In genomic region chr17:81866440-81867122, GRCh38 we compare ENCODE assay signal across 1 cellular context.
A peak's percentile ranks its signal among the peaks of the same experiment; 100 is the strongest.
TF ChIP-seq lines count a peak whose summit lies in the region.

No MANE protein-coding gene starts in this region.

TF ChIP-seq in SK-N-SH, 30 proteins besides CTCF, POLR2A, EP300 and RAD21 (continued from another document):
- TF ChIP-seq, protein P1, sequence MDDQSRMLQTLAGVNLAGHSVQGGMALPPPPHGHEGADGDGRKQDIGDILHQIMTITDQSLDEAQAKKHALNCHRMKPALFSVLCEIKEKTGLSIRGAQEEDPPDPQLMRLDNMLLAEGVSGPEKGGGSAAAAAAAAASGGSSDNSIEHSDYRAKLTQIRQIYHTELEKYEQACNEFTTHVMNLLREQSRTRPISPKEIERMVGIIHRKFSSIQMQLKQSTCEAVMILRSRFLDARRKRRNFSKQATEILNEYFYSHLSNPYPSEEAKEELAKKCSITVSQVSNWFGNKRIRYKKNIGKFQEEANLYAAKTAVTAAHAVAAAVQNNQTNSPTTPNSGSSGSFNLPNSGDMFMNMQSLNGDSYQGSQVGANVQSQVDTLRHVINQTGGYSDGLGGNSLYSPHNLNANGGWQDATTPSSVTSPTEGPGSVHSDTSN (IDR thresholded peaks at IDR 0.05), result peak; percentile 2
- TF ChIP-seq, protein P2, sequence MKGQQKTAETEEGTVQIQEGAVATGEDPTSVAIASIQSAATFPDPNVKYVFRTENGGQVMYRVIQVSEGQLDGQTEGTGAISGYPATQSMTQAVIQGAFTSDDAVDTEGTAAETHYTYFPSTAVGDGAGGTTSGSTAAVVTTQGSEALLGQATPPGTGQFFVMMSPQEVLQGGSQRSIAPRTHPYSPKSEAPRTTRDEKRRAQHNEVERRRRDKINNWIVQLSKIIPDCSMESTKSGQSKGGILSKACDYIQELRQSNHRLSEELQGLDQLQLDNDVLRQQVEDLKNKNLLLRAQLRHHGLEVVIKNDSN (IDR thresholded peaks at IDR 0.05; ENCODE audit: borderline replicate concordance, low read depth), result no peak
- peak; percentile 28; the same call in 1 of the 2 replicates for TF ChIP-seq POLR2AphosphoS5 (IDR thresholded peaks at IDR 0.05; ENCODE audit: low read depth, low read length)
- TF ChIP-seq TEAD4 (IDR thresholded peaks at IDR 0.05; ENCODE audit: borderline replicate concordance, insufficient read depth), result 0 out of 2 replicates have a peak, but pooled peaks have one; percentile 7
- TF ChIP-seq FOXM1 (IDR thresholded peaks at IDR 0.05; ENCODE audit: low read depth), result no peak; the same call in 1 of the 2 replicates
- TF ChIP-seq NFIC (IDR thresholded peaks at IDR 0.05; ENCODE audit: borderline replicate concordance), result no peak
- TF ChIP-seq EZH2phosphoT487 (IDR thresholded peaks at IDR 0.05; ENCODE audit: borderline replicate concordance, low read depth), result no peak
- TF ChIP-seq FOSL2 (IDR thresholded peaks at IDR 0.05; ENCODE audit: borderline replicate concordance, low read depth), result peak; percentile 7; the same call in 1 of the 2 replicates
- no peak for TF ChIP-seq REST (IDR thresholded peaks at IDR 0.05; ENCODE audit: low read depth, low read length)
- TF ChIP-seq ELF1 (IDR thresholded peaks at IDR 0.05), result no peak; the same call in 1 of the 2 replicates
- TF ChIP-seq CHD2 (IDR thresholded peaks at IDR 0.05; ENCODE audit: low read length, partially characterized antibody), result no peak
- no peak for TF ChIP-seq YY1 (IDR thresholded peaks at IDR 0.05; ENCODE audit: low read depth)
- TF ChIP-seq RFX5 (IDR thresholded peaks at IDR 0.05; ENCODE audit: low read length), result no peak
- TF ChIP-seq, protein P3, sequence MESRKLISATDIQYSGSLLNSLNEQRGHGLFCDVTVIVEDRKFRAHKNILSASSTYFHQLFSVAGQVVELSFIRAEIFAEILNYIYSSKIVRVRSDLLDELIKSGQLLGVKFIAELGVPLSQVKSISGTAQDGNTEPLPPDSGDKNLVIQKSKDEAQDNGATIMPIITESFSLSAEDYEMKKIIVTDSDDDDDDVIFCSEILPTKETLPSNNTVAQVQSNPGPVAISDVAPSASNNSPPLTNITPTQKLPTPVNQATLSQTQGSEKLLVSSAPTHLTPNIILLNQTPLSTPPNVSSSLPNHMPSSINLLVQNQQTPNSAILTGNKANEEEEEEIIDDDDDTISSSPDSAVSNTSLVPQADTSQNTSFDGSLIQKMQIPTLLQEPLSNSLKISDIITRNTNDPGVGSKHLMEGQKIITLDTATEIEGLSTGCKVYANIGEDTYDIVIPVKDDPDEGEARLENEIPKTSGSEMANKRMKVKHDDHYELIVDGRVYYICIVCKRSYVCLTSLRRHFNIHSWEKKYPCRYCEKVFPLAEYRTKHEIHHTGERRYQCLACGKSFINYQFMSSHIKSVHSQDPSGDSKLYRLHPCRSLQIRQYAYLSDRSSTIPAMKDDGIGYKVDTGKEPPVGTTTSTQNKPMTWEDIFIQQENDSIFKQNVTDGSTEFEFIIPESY (IDR thresholded peaks at IDR 0.05; ENCODE audit: borderline replicate concordance, low read depth), result peak; percentile 2; the same call in 1 of the 2 replicates
- no peak for TF ChIP-seq FOXJ3 (CRISPR knock-in tag; IDR thresholded peaks at IDR 0.05)
- TF ChIP-seq MEF2A (IDR thresholded peaks at IDR 0.05; ENCODE audit: borderline replicate concordance, low read depth), result no peak
- TF ChIP-seq MXI1 (IDR thresholded peaks at IDR 0.05; ENCODE audit: low read depth, low read length), result no peak
- TF ChIP-seq SMC3 (IDR thresholded peaks at IDR 0.05; ENCODE audit: low read depth, low read length), result no peak
- no peak for TF ChIP-seq NRF1 (IDR thresholded peaks at IDR 0.05; ENCODE audit: low read depth, low read length)
- TF ChIP-seq IRF3 (IDR thresholded peaks at IDR 0.05; ENCODE audit: low read depth, low read length), result no peak
- no peak for TF ChIP-seq RCOR1 (IDR thresholded peaks at IDR 0.05; ENCODE audit: low read length)
- TF ChIP-seq, protein P4, sequence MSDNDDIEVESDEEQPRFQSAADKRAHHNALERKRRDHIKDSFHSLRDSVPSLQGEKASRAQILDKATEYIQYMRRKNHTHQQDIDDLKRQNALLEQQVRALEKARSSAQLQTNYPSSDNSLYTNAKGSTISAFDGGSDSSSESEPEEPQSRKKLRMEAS (IDR thresholded peaks at IDR 0.05; ENCODE audit: low read depth), result no peak
- TF ChIP-seq SIN3A (IDR thresholded peaks at IDR 0.05; ENCODE audit: borderline replicate concordance, low read depth, low read length), result no peak; the same call in 1 of the 2 replicates
- TF ChIP-seq GABPA (IDR thresholded peaks at IDR 0.05; ENCODE audit: low read depth), result no peak
- TF ChIP-seq TCF12 (IDR thresholded peaks at IDR 0.05), result no peak
